Comparison of ENCODE assay signal across 1 cellular context in the genomic region with DNA sequence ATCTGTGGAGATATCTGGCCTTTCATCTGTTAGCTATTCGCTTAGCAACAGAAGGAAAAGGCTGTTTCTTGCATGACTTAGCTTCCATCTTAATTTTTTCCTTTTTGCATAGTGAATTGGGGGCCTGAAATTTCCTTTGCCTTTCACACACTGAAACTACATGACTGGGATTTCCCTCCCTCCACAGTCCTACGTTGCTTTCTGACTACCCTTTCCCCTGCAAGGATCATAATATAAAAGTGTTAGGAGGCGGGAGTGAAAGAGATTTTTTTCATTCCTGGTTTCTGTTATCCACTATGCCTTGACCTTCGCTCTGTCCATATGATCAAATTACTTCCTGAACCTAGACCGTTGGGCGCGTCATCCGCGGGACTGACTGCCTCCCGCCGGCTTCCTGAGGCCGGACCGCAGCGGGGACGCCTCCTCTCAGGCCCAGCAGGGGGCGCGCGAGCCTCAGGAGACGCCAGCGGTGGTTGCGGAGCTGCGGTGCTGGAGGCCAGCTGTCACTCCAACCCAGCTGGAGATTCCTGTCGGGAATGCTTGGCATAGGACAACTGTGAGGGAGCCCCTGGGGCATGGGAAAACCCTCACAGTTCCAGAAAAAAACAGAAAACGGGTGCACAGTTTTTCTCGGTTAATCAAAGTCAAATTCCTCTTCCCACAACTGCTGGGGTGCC.
TF ChIP-seq lines count a peak whose summit lies in the region.

No MANE protein-coding gene starts in this region.

TF ChIP-seq in HepG2, 621 proteins besides CTCF, POLR2A, EP300 and RAD21 (continued from another document and continues in another):
- TF ChIP-seq, protein P1, sequence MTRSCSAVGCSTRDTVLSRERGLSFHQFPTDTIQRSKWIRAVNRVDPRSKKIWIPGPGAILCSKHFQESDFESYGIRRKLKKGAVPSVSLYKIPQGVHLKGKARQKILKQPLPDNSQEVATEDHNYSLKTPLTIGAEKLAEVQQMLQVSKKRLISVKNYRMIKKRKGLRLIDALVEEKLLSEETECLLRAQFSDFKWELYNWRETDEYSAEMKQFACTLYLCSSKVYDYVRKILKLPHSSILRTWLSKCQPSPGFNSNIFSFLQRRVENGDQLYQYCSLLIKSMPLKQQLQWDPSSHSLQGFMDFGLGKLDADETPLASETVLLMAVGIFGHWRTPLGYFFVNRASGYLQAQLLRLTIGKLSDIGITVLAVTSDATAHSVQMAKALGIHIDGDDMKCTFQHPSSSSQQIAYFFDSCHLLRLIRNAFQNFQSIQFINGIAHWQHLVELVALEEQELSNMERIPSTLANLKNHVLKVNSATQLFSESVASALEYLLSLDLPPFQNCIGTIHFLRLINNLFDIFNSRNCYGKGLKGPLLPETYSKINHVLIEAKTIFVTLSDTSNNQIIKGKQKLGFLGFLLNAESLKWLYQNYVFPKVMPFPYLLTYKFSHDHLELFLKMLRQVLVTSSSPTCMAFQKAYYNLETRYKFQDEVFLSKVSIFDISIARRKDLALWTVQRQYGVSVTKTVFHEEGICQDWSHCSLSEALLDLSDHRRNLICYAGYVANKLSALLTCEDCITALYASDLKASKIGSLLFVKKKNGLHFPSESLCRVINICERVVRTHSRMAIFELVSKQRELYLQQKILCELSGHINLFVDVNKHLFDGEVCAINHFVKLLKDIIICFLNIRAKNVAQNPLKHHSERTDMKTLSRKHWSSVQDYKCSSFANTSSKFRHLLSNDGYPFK (CRISPR knock-in tag; IDR thresholded peaks at IDR 0.05; ENCODE audit: borderline replicate concordance), result peak; percentile 37; the same call in 1 of the 2 replicates
- no peak for TF ChIP-seq E2F5 (CRISPR knock-in tag; conservative IDR thresholded peaks at IDR 0.05)
- TF ChIP-seq, protein P2, sequence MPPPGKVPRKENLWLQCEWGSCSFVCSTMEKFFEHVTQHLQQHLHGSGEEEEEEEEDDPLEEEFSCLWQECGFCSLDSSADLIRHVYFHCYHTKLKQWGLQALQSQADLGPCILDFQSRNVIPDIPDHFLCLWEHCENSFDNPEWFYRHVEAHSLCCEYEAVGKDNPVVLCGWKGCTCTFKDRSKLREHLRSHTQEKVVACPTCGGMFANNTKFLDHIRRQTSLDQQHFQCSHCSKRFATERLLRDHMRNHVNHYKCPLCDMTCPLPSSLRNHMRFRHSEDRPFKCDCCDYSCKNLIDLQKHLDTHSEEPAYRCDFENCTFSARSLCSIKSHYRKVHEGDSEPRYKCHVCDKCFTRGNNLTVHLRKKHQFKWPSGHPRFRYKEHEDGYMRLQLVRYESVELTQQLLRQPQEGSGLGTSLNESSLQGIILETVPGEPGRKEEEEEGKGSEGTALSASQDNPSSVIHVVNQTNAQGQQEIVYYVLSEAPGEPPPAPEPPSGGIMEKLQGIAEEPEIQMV (CRISPR knock-in tag; IDR thresholded peaks at IDR 0.05; ENCODE audit: low read depth), result peak; percentile 87; the same call in 1 of the 2 replicates
- TF ChIP-seq, protein P3, sequence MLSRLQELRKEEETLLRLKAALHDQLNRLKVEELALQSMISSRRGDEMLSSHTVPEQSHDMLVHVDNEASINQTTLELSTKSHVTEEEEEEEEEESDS (CRISPR knock-in tag; IDR thresholded peaks at IDR 0.05; ENCODE audit: borderline replicate concordance), result 0 out of 2 replicates have a peak, but pooled peaks have one; percentile 31
- TF ChIP-seq ZNF850 (CRISPR knock-in tag; conservative IDR thresholded peaks at IDR 0.05), result 0 out of 2 replicates have a peak, but pooled peaks have one; percentile 9
- TF ChIP-seq MAX (IDR thresholded peaks at IDR 0.05), result peak; percentile 53; the same call in 1 of the 2 replicates
- TF ChIP-seq ZSCAN12 (CRISPR knock-in tag; IDR thresholded peaks at IDR 0.05), result no peak
- no peak for TF ChIP-seq FOXP4 (CRISPR knock-in tag; IDR thresholded peaks at IDR 0.05)
- TF ChIP-seq RARA (CRISPR knock-in tag; IDR thresholded peaks at IDR 0.05), result peak; percentile 17; the same call in 1 of the 2 replicates
- no peak for TF ChIP-seq MLX (CRISPR knock-in tag; IDR thresholded peaks at IDR 0.05)
- TF ChIP-seq ZNF235 (CRISPR knock-in tag; IDR thresholded peaks at IDR 0.05; ENCODE audit: borderline replicate concordance), result no peak
- TF ChIP-seq MTA3 (CRISPR knock-in tag; IDR thresholded peaks at IDR 0.05), result no peak
- no peak for TF ChIP-seq THYN1 (CRISPR knock-in tag; IDR thresholded peaks at IDR 0.05; ENCODE audit: borderline replicate concordance, low read depth)
- TF ChIP-seq ZNF136 (CRISPR knock-in tag; IDR thresholded peaks at IDR 0.05; ENCODE audit: low read depth), result no peak
- no peak for TF ChIP-seq ZIK1 (CRISPR knock-in tag; IDR thresholded peaks at IDR 0.05; ENCODE audit: borderline replicate concordance, low read depth)
- TF ChIP-seq NCOR1 (IDR thresholded peaks at IDR 0.05; ENCODE audit: borderline replicate concordance, low read length), result no peak
- no peak for TF ChIP-seq SOX6 (IDR thresholded peaks at IDR 0.05)
- no peak for TF ChIP-seq SOX6 (CRISPR knock-in tag; IDR thresholded peaks at IDR 0.05)
- TF ChIP-seq ZNF317 (CRISPR knock-in tag; IDR thresholded peaks at IDR 0.05), result no peak
- TF ChIP-seq ZNF607 (CRISPR knock-in tag; IDR thresholded peaks at IDR 0.05; ENCODE audit: borderline replicate concordance), result no peak
- TF ChIP-seq BRD4 (CRISPR knock-in tag; IDR thresholded peaks at IDR 0.05), result no peak
- TF ChIP-seq, protein P4, sequence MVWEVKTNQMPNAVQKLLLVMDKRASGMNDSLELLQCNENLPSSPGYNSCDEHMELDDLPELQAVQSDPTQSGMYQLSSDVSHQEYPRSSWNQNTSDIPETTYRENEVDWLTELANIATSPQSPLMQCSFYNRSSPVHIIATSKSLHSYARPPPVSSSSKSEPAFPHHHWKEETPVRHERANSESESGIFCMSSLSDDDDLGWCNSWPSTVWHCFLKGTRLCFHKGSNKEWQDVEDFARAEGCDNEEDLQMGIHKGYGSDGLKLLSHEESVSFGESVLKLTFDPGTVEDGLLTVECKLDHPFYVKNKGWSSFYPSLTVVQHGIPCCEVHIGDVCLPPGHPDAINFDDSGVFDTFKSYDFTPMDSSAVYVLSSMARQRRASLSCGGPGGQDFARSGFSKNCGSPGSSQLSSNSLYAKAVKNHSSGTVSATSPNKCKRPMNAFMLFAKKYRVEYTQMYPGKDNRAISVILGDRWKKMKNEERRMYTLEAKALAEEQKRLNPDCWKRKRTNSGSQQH (CRISPR knock-in tag; IDR thresholded peaks at IDR 0.05; ENCODE audit: low read depth), result no peak
- TF ChIP-seq KLF12 (CRISPR knock-in tag; IDR thresholded peaks at IDR 0.05; ENCODE audit: borderline replicate concordance), result no peak
- no peak for TF ChIP-seq ZNF451 (CRISPR knock-in tag; IDR thresholded peaks at IDR 0.05)
- TF ChIP-seq TMF1 (CRISPR knock-in tag; IDR thresholded peaks at IDR 0.05; ENCODE audit: low read depth), result no peak
- TF ChIP-seq ADNP (CRISPR knock-in tag; IDR thresholded peaks at IDR 0.05), result no peak
- peak; percentile 84 for TF ChIP-seq MIER3 (CRISPR knock-in tag; IDR thresholded peaks at IDR 0.05; ENCODE audit: borderline replicate concordance)
- TF ChIP-seq RBAK (CRISPR knock-in tag; IDR thresholded peaks at IDR 0.05), result no peak
- TF ChIP-seq CBX5 (CRISPR knock-in tag; IDR thresholded peaks at IDR 0.05; ENCODE audit: borderline replicate concordance), result peak; percentile 85; the same call in 1 of the 2 replicates
- TF ChIP-seq TFDP1 (CRISPR knock-in tag; IDR thresholded peaks at IDR 0.05; ENCODE audit: borderline replicate concordance), result peak; percentile 57; the same call in 1 of the 2 replicates
- TF ChIP-seq, protein P5, sequence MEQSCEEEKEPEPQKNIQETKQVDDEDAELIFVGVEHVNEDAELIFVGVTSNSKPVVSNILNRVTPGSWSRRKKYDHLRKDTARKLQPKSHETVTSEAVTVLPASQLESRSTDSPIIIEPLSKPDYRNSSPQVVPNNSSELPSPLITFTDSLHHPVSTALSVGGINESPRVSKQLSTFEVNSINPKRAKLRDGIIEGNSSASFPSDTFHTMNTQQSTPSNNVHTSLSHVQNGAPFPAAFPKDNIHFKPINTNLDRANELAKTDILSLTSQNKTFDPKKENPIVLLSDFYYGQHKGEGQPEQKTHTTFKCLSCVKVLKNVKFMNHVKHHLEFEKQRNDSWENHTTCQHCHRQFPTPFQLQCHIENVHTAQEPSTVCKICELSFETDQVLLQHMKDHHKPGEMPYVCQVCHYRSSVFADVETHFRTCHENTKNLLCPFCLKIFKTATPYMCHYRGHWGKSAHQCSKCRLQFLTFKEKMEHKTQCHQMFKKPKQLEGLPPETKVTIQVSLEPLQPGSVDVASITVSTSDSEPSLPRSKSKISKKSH (CRISPR knock-in tag; IDR thresholded peaks at IDR 0.05; ENCODE audit: borderline replicate concordance), result peak; percentile 72; the same call in 1 of the 2 replicates
- TF ChIP-seq ZNF292 (CRISPR knock-in tag; IDR thresholded peaks at IDR 0.05; ENCODE audit: borderline replicate concordance, low read depth), result peak; percentile 36; the same call in 1 of the 2 replicates
- TF ChIP-seq HOXA3 (CRISPR knock-in tag; IDR thresholded peaks at IDR 0.05), result peak; percentile 34; the same call in 1 of the 2 replicates
- no peak for TF ChIP-seq RFX1 (IDR thresholded peaks at IDR 0.05)
- 0 out of 2 replicates have a peak, but pooled peaks have one; percentile 78 for TF ChIP-seq ZNF619 (CRISPR knock-in tag; IDR thresholded peaks at IDR 0.05)
- peak; percentile 75; the same call in 1 of the 2 replicates for TF ChIP-seq ZNF605 (CRISPR knock-in tag; IDR thresholded peaks at IDR 0.05)
- no peak for TF ChIP-seq MYPOP (CRISPR knock-in tag; IDR thresholded peaks at IDR 0.05)
- TF ChIP-seq ZNF572 (CRISPR knock-in tag; IDR thresholded peaks at IDR 0.05), result 0 out of 2 replicates have a peak, but pooled peaks have one; percentile 42
- TF ChIP-seq, protein P6, sequence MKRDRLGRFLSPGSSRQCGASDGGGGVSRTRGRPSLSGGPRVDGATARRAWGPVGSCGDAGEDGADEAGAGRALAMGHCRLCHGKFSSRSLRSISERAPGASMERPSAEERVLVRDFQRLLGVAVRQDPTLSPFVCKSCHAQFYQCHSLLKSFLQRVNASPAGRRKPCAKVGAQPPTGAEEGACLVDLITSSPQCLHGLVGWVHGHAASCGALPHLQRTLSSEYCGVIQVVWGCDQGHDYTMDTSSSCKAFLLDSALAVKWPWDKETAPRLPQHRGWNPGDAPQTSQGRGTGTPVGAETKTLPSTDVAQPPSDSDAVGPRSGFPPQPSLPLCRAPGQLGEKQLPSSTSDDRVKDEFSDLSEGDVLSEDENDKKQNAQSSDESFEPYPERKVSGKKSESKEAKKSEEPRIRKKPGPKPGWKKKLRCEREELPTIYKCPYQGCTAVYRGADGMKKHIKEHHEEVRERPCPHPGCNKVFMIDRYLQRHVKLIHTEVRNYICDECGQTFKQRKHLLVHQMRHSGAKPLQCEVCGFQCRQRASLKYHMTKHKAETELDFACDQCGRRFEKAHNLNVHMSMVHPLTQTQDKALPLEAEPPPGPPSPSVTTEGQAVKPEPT (CRISPR knock-in tag; IDR thresholded peaks at IDR 0.05; ENCODE audit: low read depth), result 0 out of 2 replicates have a peak, but pooled peaks have one; percentile 61
- TF ChIP-seq ZNF589 (CRISPR knock-in tag; conservative IDR thresholded peaks at IDR 0.05), result no peak
- peak; percentile 69 for TF ChIP-seq TSC22D2 (CRISPR knock-in tag; IDR thresholded peaks at IDR 0.05; ENCODE audit: borderline replicate concordance)
